11 cellular contexts compared by ENCODE assay signal in genomic region chr10:52864459-52865106, GRCh38.
DNase-seq lines count a peak whose midpoint lies in the region; ATAC-seq and TF ChIP-seq lines count a peak whose summit lies in the region.
"Had no signal": no experiment of that assay in that cellular context is flagged by ENCODE, and none has a peak within 500 bp of the region (broad histone marks: within the 10 kb centered on the region; RNA-seq: fewer than 3 reads in every experiment).

No MANE protein-coding gene starts in this region.

- in situ Hi-C loops in ACHN (cut with HindIII; ENCODE audit: low pct_ligation_motif_present, low pct_unique_long_range_greater_than_20kb, low sequenced_read_pairs) (no loop called here), astrocyte of the cerebellum (cut with HindIII; ENCODE audit: low sequenced_read_pairs) (no loop called here)

- no peak overlapping the region for H3K27ac Mint-ChIP-seq in activated T-helper 17 cell treated with anti-CD3 and anti-CD28 coated beads, Interleukin-2, amount 50 U/mL, for 72 hours
- H3K27ac Mint-ChIP-seq: activated naive CD4-positive, alpha-beta T cell treated with anti-CD3 and anti-CD28 coated beads, Interleukin-2, amount 50 U/mL, for 24 hours; T-helper 1 cell treated with Interleukin-12 subunit alpha and Interleukin-12 subunit beta and Interleukin-4 antibody, amounts not matched to agents 30 μg/mL and 1 μg/mL, for 36 hours had no signal

- no peaks in the 10 kb centered on the region for H3K27me3 Mint-ChIP-seq in activated T-helper 17 cell treated with anti-CD3 and anti-CD28 coated beads, Interleukin-2, amount 50 U/mL, for 72 hours
- H3K27me3 Mint-ChIP-seq: activated naive CD4-positive, alpha-beta T cell treated with anti-CD3 and anti-CD28 coated beads, Interleukin-2, amount 50 U/mL, for 24 hours had no signal

- DNase-seq in ACHN (peak; percentile 8), astrocyte of the cerebellum (ENCODE audit: low read depth) (peak; percentile 94), iris pigment epithelial cell (ENCODE audit: low read depth) (peak; percentile 81), NCI-H146 (lab: John Stamatoyannopoulos, UW) (no peak), OCI-M2 (lab: John Stamatoyannopoulos, UW; ENCODE audit: unreplicated experiment) (no peak)

- H3K4me1 Mint-ChIP-seq in activated T-helper 17 cell treated with anti-CD3 and anti-CD28 coated beads, Interleukin-2, amount 50 U/mL, for 72 hours = no peaks in the 10 kb centered on the region
- H3K4me1 Mint-ChIP-seq: activated naive CD4-positive, alpha-beta T cell treated with anti-CD3 and anti-CD28 coated beads, Interleukin-2, amount 50 U/mL, for 24 hours had no signal

- H3K4me3 ChIP-seq in astrocyte of the cerebellum (ENCODE audit: low read depth, low read length) = no peak overlapping the region
- H3K4me3 ChIP-seq: K562 had no signal

- no peak overlapping the region for H3K4me3 Mint-ChIP-seq in activated T-helper 17 cell treated with anti-CD3 and anti-CD28 coated beads, Interleukin-2, amount 50 U/mL, for 72 hours
- H3K4me3 Mint-ChIP-seq: activated naive CD4-positive, alpha-beta T cell treated with anti-CD3 and anti-CD28 coated beads, Interleukin-2, amount 50 U/mL, for 24 hours; T-helper 1 cell treated with Interleukin-12 subunit alpha and Interleukin-12 subunit beta and Interleukin-4 antibody, amounts not matched to agents 30 μg/mL and 1 μg/mL, for 36 hours had no signal

- ATAC-seq in HG03432 (IDR thresholded peaks at IDR 0.05; ENCODE audit: unreplicated experiment) (peak; percentile 83), GM21367 (IDR thresholded peaks at IDR 0.05; ENCODE audit: unreplicated experiment) (no peak)
- no peak for ATAC-seq in activated T-helper 17 cell treated with anti-CD3 and anti-CD28 coated beads, Interleukin-2, amount 50 U/mL, for 72 hours (replicated peaks)
- ATAC-seq: K562 had no signal

- H3K9me3 Mint-ChIP-seq in activated T-helper 17 cell treated with anti-CD3 and anti-CD28 coated beads, Interleukin-2, amount 50 U/mL, for 72 hours = peaks cover 15% of the 10 kb centered on the region
- H3K9me3 Mint-ChIP-seq: T-helper 1 cell treated with Interleukin-12 subunit alpha and Interleukin-12 subunit beta and Interleukin-4 antibody, amounts not matched to agents 30 μg/mL and 1 μg/mL, for 36 hours had no signal

- no peak for TF ChIP-seq CTCF in astrocyte of the cerebellum (IDR thresholded peaks at IDR 0.05; ENCODE audit: low read depth, low read length, missing control alignments)

- H3K36me3 Mint-ChIP-seq in activated T-helper 17 cell treated with anti-CD3 and anti-CD28 coated beads, Interleukin-2, amount 50 U/mL, for 72 hours (ENCODE audit: low read depth) = no peaks in the 10 kb centered on the region
- H3K36me3 Mint-ChIP-seq: activated naive CD4-positive, alpha-beta T cell treated with anti-CD3 and anti-CD28 coated beads, Interleukin-2, amount 50 U/mL, for 24 hours had no signal

Comparison
In these comparisons a context has a peak if more than half of its experiments do, and no peak if none do; other contexts are left out.
1. DNase-seq: peak in ACHN (single experiment), astrocyte of the cerebellum (single experiment) and iris pigment epithelial cell (single experiment); none in NCI-H146 (single experiment) and OCI-M2 (single experiment).